ENCODE assay signal across 8 cellular contexts in genomic region chr2:70516596-70516995, GRCh38. TPM values are rescaled to one million over a fixed set of nuclear protein-coding genes. Genes with fewer than 3 reads are reported as not detected.
DNase-seq lines count a peak whose midpoint lies in the region; ATAC-seq, FAIRE-seq and TF ChIP-seq lines count a peak whose summit lies in the region.

No MANE protein-coding gene starts in this region.

- POLR2A ChIA-PET in GM12878 (lab: Charles Lee), result no interaction called here

- BruUV-seq in GM12878 (replicated peaks; lab: Mats Ljungman, UMichigan), result no TSS peak

- no peaks in the 10 kb centered on the region for H3K9me3 Mint-ChIP-seq in T-helper 2 cell treated with Interferon-gamma antibody and Interleukin-4, amounts not matched to agents 5 μg/mL and 100 μg/mL, for 36 hours

- no peak for TF ChIP-seq RAD21 in GM12878 (IDR thresholded peaks at IDR 0.05; ENCODE audit: insufficient read depth, low read depth, low read length)

- H3K79me2 ChIP-seq in GM12878 (ENCODE audit: control insufficient read depth, insufficient read depth, low read length), result no peaks in the 10 kb centered on the region

- TF ChIP-seq CTCF in GM12878 (IDR thresholded peaks at IDR 0.05 in 2 of 3, conservative IDR thresholded peaks at IDR 0.05 in 1 of 3; ENCODE audit: control insufficient read depth in 2 of 3, extremely low read depth in 1 of 3, insufficient read depth in 1 of 3, low read depth in 3 of 3, low read length in 3 of 3) (no peak), right atrium auricular region (IDR thresholded peaks at IDR 0.05) (no peak)

- no peaks in the 10 kb centered on the region for H3K27me3 ChIP-seq in GM12878 (replicated peaks in 1 of 2; ENCODE audit: control insufficient read depth in 2 of 2, insufficient read depth in 2 of 2, low read length in 1 of 2)
- H3K27me3 ChIP-seq in right atrium auricular region, result no peaks in the 10 kb centered on the region

- DNase-seq in Daoy (ENCODE audit: low read depth) (peak; percentile 41), GM12878 (ENCODE audit: low read depth, low spot score) (peak; percentile 24), right atrium auricular region (ENCODE audit: low spot score) (no peak)
- DNase-seq in T-helper 2 cell treated with Interferon-gamma antibody and Interleukin-4, amounts not matched to agents 5 μg/mL and 100 μg/mL, for 36 hours (ENCODE audit: low spot score), result no peak
- DNase-seq in activated CD4-positive, CD25-positive, alpha-beta regulatory T cell treated with anti-CD3 and anti-CD28 coated beads, Interleukin-2, amount 50 U/mL, for 72 hours, result no peak
- DNase-seq in activated CD8-positive, alpha-beta memory T cell treated with anti-CD3 and anti-CD28 coated beads, Interleukin-2, amount 50 U/mL, for 4 hours, result no peak

- no peak for FAIRE-seq in GM12878 (lab: Jason Lieb, UNC)

- no peak for TF ChIP-seq POLR2A in GM12878 (IDR thresholded peaks at IDR 0.05; ENCODE audit: low read depth, low read length)

- H2AFZ ChIP-seq in GM12878 (ENCODE audit: control insufficient read depth, low read depth, low read length), result peak overlapping the region; percentile 31

- RAD21 ChIA-PET in GM12878 (lab: Charles Lee; ENCODE audit: unreplicated experiment), result no interaction called here

- no peaks in the 10 kb centered on the region for H3K27me3 Mint-ChIP-seq in T-helper 2 cell treated with Interferon-gamma antibody and Interleukin-4, amounts not matched to agents 5 μg/mL and 100 μg/mL, for 36 hours (ENCODE audit: low read depth)

- no peak overlapping the region for H3K27ac Mint-ChIP-seq in T-helper 2 cell treated with Interferon-gamma antibody and Interleukin-4, amounts not matched to agents 5 μg/mL and 100 μg/mL, for 36 hours

- H3K4me1 Mint-ChIP-seq in T-helper 2 cell treated with Interferon-gamma antibody and Interleukin-4, amounts not matched to agents 5 μg/mL and 100 μg/mL, for 36 hours (ENCODE audit: low read depth), result no peaks in the 10 kb centered on the region

- 0% methylated on average over 5 of the region's 5 CpGs for WGBS in GM12878 (ENCODE audit: insufficient coverage, insufficient replicate concordance, low lambda C conversion rate, missing lambda C conversion rate)

- H3K36me3 ChIP-seq in GM12878 (ENCODE audit: control insufficient read depth in 2 of 2, insufficient read depth in 2 of 2, low read length in 1 of 2) (no peaks in the 10 kb centered on the region), right atrium auricular region (no peaks in the 10 kb centered on the region)

- SMC1A ChIA-PET in GM12878 (lab: Charles Lee; ENCODE audit: uncharacterized antibody, unreplicated experiment), result no interaction called here

- no peaks in the 10 kb centered on the region for H3K36me3 Mint-ChIP-seq in T-helper 2 cell treated with Interferon-gamma antibody and Interleukin-4, amounts not matched to agents 5 μg/mL and 100 μg/mL, for 36 hours (ENCODE audit: low read depth)

- H3K4me1 ChIP-seq in GM12878 (ENCODE audit: control insufficient read depth, insufficient read depth, low read length), result peaks cover 11% of the 10 kb centered on the region
- H3K4me1 ChIP-seq in right atrium auricular region, result no peaks in the 10 kb centered on the region

- H3K27ac ChIP-seq in GM12878 (ENCODE audit: control insufficient read depth, insufficient read depth) (no peak overlapping the region), right atrium auricular region (no peak overlapping the region)

- no peak overlapping the region for H3K4me3 Mint-ChIP-seq in T-helper 2 cell treated with Interferon-gamma antibody and Interleukin-4, amounts not matched to agents 5 μg/mL and 100 μg/mL, for 36 hours

- no peak for TF ChIP-seq EP300 in GM12878 (IDR thresholded peaks at IDR 0.05; ENCODE audit: borderline replicate concordance in 1 of 2, control insufficient read depth in 1 of 2, low read depth in 2 of 2, low read length in 2 of 2)

- H3K9me3 ChIP-seq in GM12878 (replicated peaks; ENCODE audit: control insufficient read depth, insufficient read depth, low read length) (no peaks in the 10 kb centered on the region), right atrium auricular region (no peaks in the 10 kb centered on the region)

- CTCF ChIA-PET in GM12878 (lab: Yijun Ruan, JAX), result no interaction called here

- no peak overlapping the region for H3K9ac ChIP-seq in GM12878 (ENCODE audit: control insufficient read depth, insufficient read depth, low read length)

- peak; percentile 98 for ATAC-seq in GM19452 (IDR thresholded peaks at IDR 0.05; ENCODE audit: unreplicated experiment)
- ATAC-seq in HG03196 (IDR thresholded peaks at IDR 0.05; ENCODE audit: unreplicated experiment), result peak; percentile 88
- peak; percentile 91 for ATAC-seq in GM12878

- H3K4me3 ChIP-seq in GM12878 (no peak overlapping the region), right atrium auricular region (no peak overlapping the region)

- in situ Hi-C loops in GM12878 (cut with MboI), result no loop called here

- H4K20me1 ChIP-seq in GM12878 (ENCODE audit: control insufficient read depth, insufficient read depth), result 0 out of 2 replicates have a peak, but pooled peaks cover 3% of the 10 kb centered on the region

- H3K4me2 ChIP-seq in GM12878 (ENCODE audit: control insufficient read depth, insufficient read depth), result peak overlapping the region; percentile 27; the same call in 1 of the 2 replicates

- intact Hi-C loops in GM12878 (cut with micrococcal nuclease; ENCODE audit: unreplicated experiment), result no loop called here

TF ChIP-seq in GM12878, 131 proteins besides CTCF, POLR2A, EP300 and RAD21 (continues in another document):
- no peak for TF ChIP-seq LARP7 (IDR thresholded peaks at IDR 0.05)
- 0 out of 2 replicates have a peak, but pooled peaks have one; percentile 12 for TF ChIP-seq SPI1 (IDR thresholded peaks at IDR 0.05; ENCODE audit: borderline replicate concordance, insufficient read depth, low read depth, low read length)
- no peak for TF ChIP-seq PBX3 (IDR thresholded peaks at IDR 0.05; ENCODE audit: insufficient replicate concordance, low read depth, low read length)
- no peak for TF ChIP-seq ASH2L (IDR thresholded peaks at IDR 0.05; ENCODE audit: borderline replicate concordance, low read depth)
- TF ChIP-seq BHLHE40 (IDR thresholded peaks at IDR 0.05; ENCODE audit: borderline replicate concordance in 1 of 2, low read depth in 2 of 2, low read length in 1 of 2), result peak; percentile 47 to 76; a peak in 3 of 4 replicates
- TF ChIP-seq KAT2A (conservative IDR thresholded peaks at IDR 0.05; ENCODE audit: control insufficient read depth, low read depth, low read length), result no peak
- peak; percentile 77; the same call in 1 of the 3 replicates for TF ChIP-seq POU2F2 (IDR thresholded peaks at IDR 0.05; ENCODE audit: borderline replicate concordance, low read depth, low read length)
- TF ChIP-seq SREBF2 (IDR thresholded peaks at IDR 0.05; ENCODE audit: low read length), result no peak
- TF ChIP-seq IRF4 (IDR thresholded peaks at IDR 0.05; ENCODE audit: low read depth, low read length), result 0 out of 2 replicates have a peak, but pooled peaks have one; percentile 18
- no peak for TF ChIP-seq CREM (IDR thresholded peaks at IDR 0.05; ENCODE audit: low read depth)
- no peak for TF ChIP-seq MTA2 (IDR thresholded peaks at IDR 0.05; ENCODE audit: low read depth)
- TF ChIP-seq EGR1 (IDR thresholded peaks at IDR 0.05; ENCODE audit: borderline replicate concordance in 1 of 2, low read depth in 2 of 2, low read length in 2 of 2), result no peak
- TF ChIP-seq NR2F1 (conservative IDR thresholded peaks at IDR 0.05), result no peak

RNA-seq across cellular contexts. Expression of gene TGFA, which starts 37.0 kb away (rescaled TPM):
- 5.8 and 6.6 TPM in 2 replicates for total RNA-seq in Daoy (2014; rRNA removed; shearing (Covaris generic))
- total RNA-seq in GM12878 (2013; cell fraction: nucleolus; rRNA removed), result not detected in 2 replicates
- total RNA-seq in GM12878 (2014; rRNA removed) (not detected in 2 replicates), GM12878 (2014; rRNA removed; fragmentation: Illumina TruSeq; extraction: Trizol) (not detected in 2 replicates), GM12878 (2021) (0.23 TPM in 1 of 2 replicates, not detected in the other), right atrium auricular region (1 to 10 TPM in 1 of 2 donors, under 1 TPM in 1; 0.24 to 1.7 TPM)
- not detected for polyA plus RNA-seq in GM12878 (2011; ENCODE audit: low read depth)
- polyA plus RNA-seq in GM12878 (2011; rRNA removed) (not detected in 2 replicates), GM12878 (2014; fragmentation: Illumina TruSeq; extraction: Trizol) (not detected in 2 replicates), GM12878 (2014; fragmentation: Nextera tagmentation; extraction: Ambion mirVana) (not detected), GM12878 (2014; rRNA removed) (0.03 TPM in 1 of 2 replicates, not detected in the other), GM12878 (2016; fragmentation: Nextera tagmentation; extraction: Ambion mirVana) (not detected)
- not detected in 2 replicates for polyA plus RNA-seq in GM12878 (2011; cell fraction: cytosol; rRNA removed)
- not detected in 2 replicates for polyA plus RNA-seq in GM12878 (2011; cell fraction: nucleus; rRNA removed)
- polyA plus RNA-seq in GM12878 (2012), result not detected in 2 replicates
- polyA minus RNA-seq in GM12878 (2011; rRNA and poly(A)+ RNA removed), result not detected in 2 replicates
- polyA minus RNA-seq in GM12878 (2011; cell fraction: cytosol; rRNA and poly(A)+ RNA removed), result not detected in 2 replicates
- not detected in 2 replicates for polyA minus RNA-seq in GM12878 (2011; cell fraction: nucleus; rRNA and poly(A)+ RNA removed)

Comparison
In these comparisons a context has a peak if more than half of its experiments do, and no peak if none do; other contexts are left out.
1. DNase-seq: peak in Daoy (single experiment) and GM12878 (single experiment); none in T-helper 2 cell treated with Interferon-gamma antibody and Interleukin-4, amounts not matched to agents 5 μg/mL and 100 μg/mL, for 36 hours (single experiment), activated CD4-positive, CD25-positive, alpha-beta regulatory T cell treated with anti-CD3 and anti-CD28 coated beads, Interleukin-2, amount 50 U/mL, for 72 hours (single experiment), right atrium auricular region (single experiment) and activated CD8-positive, alpha-beta memory T cell treated with anti-CD3 and anti-CD28 coated beads, Interleukin-2, amount 50 U/mL, for 4 hours (single experiment).
2. Peak in every context shown above with its lines, with median percentiles within 50 percentile points of each other: ATAC-seq.